11 cellular contexts compared by ENCODE assay signal in the genomic region with DNA sequence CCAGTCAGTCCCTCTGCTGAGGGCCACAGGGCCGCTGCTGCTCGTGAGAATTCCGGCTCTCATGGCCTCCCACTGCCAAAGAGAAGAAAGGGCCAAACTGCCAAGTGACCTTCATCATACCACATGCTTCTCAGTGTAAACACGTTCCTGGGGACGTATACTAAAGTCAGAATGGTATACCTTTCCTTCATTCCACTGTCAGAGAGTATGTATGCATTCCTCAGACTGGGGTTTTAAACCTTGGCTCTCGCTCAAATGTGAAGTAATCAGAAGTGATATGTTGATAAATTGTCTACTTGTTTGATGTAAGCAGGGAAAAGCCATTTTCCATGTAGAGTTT. TPM values are rescaled to one million over a fixed set of nuclear protein-coding genes. Genes with fewer than 3 reads are reported as not detected.
DNase-seq lines count a peak whose midpoint lies in the region; ATAC-seq, FAIRE-seq and TF ChIP-seq lines count a peak whose summit lies in the region.
"Had no signal": no experiment of that assay in that cellular context is flagged by ENCODE, and none has a peak within 500 bp of the region (broad histone marks: within the 10 kb centered on the region; RNA-seq: fewer than 3 reads in every experiment).

No MANE protein-coding gene starts in this region.

- no peaks in the 10 kb centered on the region for H3K4me1 Mint-ChIP-seq in stimulated activated memory B cell treated with anti-CD40 and anti-IgM and Interleukin-4, amounts not matched to agents 10 μg/mL and 1 μg/mL and 100 μg/mL, for 72 hours

- H3K27ac Mint-ChIP-seq in stimulated activated memory B cell treated with anti-CD40 and anti-IgM and Interleukin-4, amounts not matched to agents 10 μg/mL and 1 μg/mL and 100 μg/mL, for 72 hours, result no peak overlapping the region

- no peak for DNase-seq in RCC 7860 (ENCODE audit: low spot score)
- no peak for DNase-seq in coronary artery (ENCODE audit: low spot score)
- no peak for DNase-seq in left lobe of liver (ENCODE audit: low spot score)
- no peak for DNase-seq in upper lobe of right lung
- DNase-seq in COLO668 (lab: John Stamatoyannopoulos, UW; ENCODE audit: unreplicated experiment), result no peak
- no peak for DNase-seq in retina
- DNase-seq in NCI-H1694 (lab: John Stamatoyannopoulos, UW), result no peak
- DNase-seq: activated CD4-positive, alpha-beta T cell treated with anti-CD3 and anti-CD28 coated beads for 4 hours; NCI-H1417 treated with DMSO at 0.1 percent for 48 hours; NCI-H82 had no signal

- intact Hi-C loops in upper lobe of right lung (cut with DNase I), result no loop called here

- peaks cover 9% of the 10 kb centered on the region for H3K27me3 Mint-ChIP-seq in stimulated activated memory B cell treated with anti-CD40 and anti-IgM and Interleukin-4, amounts not matched to agents 10 μg/mL and 1 μg/mL and 100 μg/mL, for 72 hours

- no peak for TF ChIP-seq CTCF in coronary artery (IDR thresholded peaks at IDR 0.05)
- TF ChIP-seq CTCF in upper lobe of right lung (IDR thresholded peaks at IDR 0.05), result no peak

- peak; percentile 20 for ATAC-seq in left lobe of liver
- ATAC-seq in upper lobe of right lung, result peak; percentile 45
- ATAC-seq in stimulated activated memory B cell treated with anti-CD40 and anti-IgM and Interleukin-4, amounts not matched to agents 10 μg/mL and 1 μg/mL and 100 μg/mL, for 72 hours, result no peak

- H3K4me3 Mint-ChIP-seq in stimulated activated memory B cell treated with anti-CD40 and anti-IgM and Interleukin-4, amounts not matched to agents 10 μg/mL and 1 μg/mL and 100 μg/mL, for 72 hours, result no peak overlapping the region

- H3K27ac ChIP-seq in coronary artery, result peak overlapping the region; percentile 56 to 74
- no peak overlapping the region for H3K27ac ChIP-seq in upper lobe of right lung

- no peaks in the 10 kb centered on the region for H3K27me3 ChIP-seq in upper lobe of right lung

- H3K9me3 Mint-ChIP-seq in stimulated activated memory B cell treated with anti-CD40 and anti-IgM and Interleukin-4, amounts not matched to agents 10 μg/mL and 1 μg/mL and 100 μg/mL, for 72 hours, result peaks cover 7% of the 10 kb centered on the region

- H3K9me3 ChIP-seq in upper lobe of right lung, result no peaks in the 10 kb centered on the region

- H3K4me3 ChIP-seq in coronary artery, result no peak overlapping the region
- no peak overlapping the region for H3K4me3 ChIP-seq in upper lobe of right lung

- peak; percentile 55 for FAIRE-seq in RCC 7860 (lab: Jason Lieb, UNC)

- H3K36me3 Mint-ChIP-seq in stimulated activated memory B cell treated with anti-CD40 and anti-IgM and Interleukin-4, amounts not matched to agents 10 μg/mL and 1 μg/mL and 100 μg/mL, for 72 hours, result no peaks in the 10 kb centered on the region

- no peaks in the 10 kb centered on the region for H3K36me3 ChIP-seq in upper lobe of right lung

- peaks cover 25% of the 10 kb centered on the region for H3K4me1 ChIP-seq in upper lobe of right lung

RNA-seq across cellular contexts. Expression of a gene that starts 52.9 kb away (rescaled TPM):
- 57.8 TPM for total RNA-seq in left lobe of liver
- 87.6 TPM for total RNA-seq in upper lobe of right lung
